ENCODE assay signal across 9 cellular contexts in genomic region chr12:49365542-49365941, GRCh38. TPM values are rescaled to one million over a fixed set of nuclear protein-coding genes. Genes with fewer than 3 reads are reported as not detected.
DNase-seq lines count a peak whose midpoint lies in the region; ATAC-seq and TF ChIP-seq lines count a peak whose summit lies in the region.
"Had no signal": no experiment of that assay in that cellular context is flagged by ENCODE, and none has a peak within 500 bp of the region (broad histone marks: within the 10 kb centered on the region; RNA-seq: fewer than 3 reads in every experiment).

No MANE protein-coding gene starts in this region.

- peak overlapping the region; percentile 92 for H3K27ac ChIP-seq in Panc1 (ENCODE audit: low read length)

- peaks cover 2% of the 10 kb centered on the region for H3K36me3 Mint-ChIP-seq in activated CD4-positive, alpha-beta memory T cell treated with anti-CD3 and anti-CD28 coated beads, Interleukin-2, amount 10 ng/mL, durations not matched to agents 7 days and 5 days (ENCODE audit: low read depth)
- H3K36me3 Mint-ChIP-seq in activated CD4-positive, alpha-beta memory T cell treated with anti-CD3 and anti-CD28 coated beads for 36 hours: no peaks in the 10 kb centered on the region
- no peaks in the 10 kb centered on the region for H3K36me3 Mint-ChIP-seq in endothelial cell (ENCODE audit: low read depth, unreplicated experiment)

- peak overlapping the region; percentile 96 for H3K4me3 Mint-ChIP-seq in activated CD4-positive, alpha-beta memory T cell treated with anti-CD3 and anti-CD28 coated beads, Interleukin-2, amount 10 ng/mL, durations not matched to agents 7 days and 5 days
- H3K4me3 Mint-ChIP-seq in activated CD4-positive, alpha-beta memory T cell treated with anti-CD3 and anti-CD28 coated beads for 36 hours: no peak overlapping the region
- peak overlapping the region; percentile 65 for H3K4me3 Mint-ChIP-seq in endothelial cell (ENCODE audit: unreplicated experiment)

- intact Hi-C loops in activated CD4-positive, alpha-beta memory T cell treated with anti-CD3 and anti-CD28 coated beads for 36 hours (cut with micrococcal nuclease): loop anchor here (5.0 kb wide), 2 partner anchors 87 to 257 kb away; partner anchors contain the start of gene PRPF40B
- intact Hi-C loops in Panc1 (cut with micrococcal nuclease; ENCODE audit: unreplicated experiment): no loop called here

- peaks cover 10% of the 10 kb centered on the region for H3K27me3 Mint-ChIP-seq in activated CD4-positive, alpha-beta memory T cell treated with anti-CD3 and anti-CD28 coated beads, Interleukin-2, amount 10 ng/mL, durations not matched to agents 7 days and 5 days
- peaks cover 4% of the 10 kb centered on the region for H3K27me3 Mint-ChIP-seq in activated CD4-positive, alpha-beta memory T cell treated with anti-CD3 and anti-CD28 coated beads for 36 hours
- peaks cover 6% of the 10 kb centered on the region for H3K27me3 Mint-ChIP-seq in endothelial cell (ENCODE audit: unreplicated experiment)

- H3K9ac ChIP-seq in skeletal muscle satellite cell (ENCODE audit: low read depth, low read length): peak overlapping the region; percentile 99

- no peak for TF ChIP-seq CTCF in Panc1 (IDR thresholded peaks at IDR 0.05)
- TF ChIP-seq CTCF in endothelial cell (IDR thresholded peaks at IDR 0.05; ENCODE audit: unreplicated experiment): no peak

- H3K4me2 ChIP-seq in skeletal muscle satellite cell (ENCODE audit: low read length): peak overlapping the region; percentile 86

- H3K9me3 ChIP-seq in Panc1 (ENCODE audit: control insufficient read depth, insufficient read depth, low read depth, low read length): no peaks in the 10 kb centered on the region
- no peaks in the 10 kb centered on the region for H3K9me3 ChIP-seq in skeletal muscle satellite cell (replicated peaks; ENCODE audit: low read length)

- H3K9me3 Mint-ChIP-seq in activated CD4-positive, alpha-beta memory T cell treated with anti-CD3 and anti-CD28 coated beads, Interleukin-2, amount 10 ng/mL, durations not matched to agents 7 days and 5 days: no peaks in the 10 kb centered on the region
- no peaks in the 10 kb centered on the region for H3K9me3 Mint-ChIP-seq in activated CD4-positive, alpha-beta memory T cell treated with anti-CD3 and anti-CD28 coated beads for 36 hours
- no peaks in the 10 kb centered on the region for H3K9me3 Mint-ChIP-seq in endothelial cell (ENCODE audit: unreplicated experiment)

- CTCF ChIA-PET in activated CD4-positive, alpha-beta memory T cell treated with anti-CD3 and anti-CD28 coated beads, Interleukin-2, amount 10 ng/mL, durations not matched to agents 7 days and 5 days (lab: Charles Lee): interaction anchor here (2.4 to 6.2 kb wide), 4 partner anchors 8 to 149 kb away, joined by 12 to 74 read pairs (median 22); partner anchors contain the start of gene DNAJC22
- CTCF ChIA-PET in activated CD4-positive, alpha-beta memory T cell treated with anti-CD3 and anti-CD28 coated beads for 36 hours (lab: Charles Lee): interaction anchor here (0.7 to 11.5 kb wide), 8 partner anchors 9 to 258 kb away, joined by 3 to 428 read pairs (median 11); partner anchors contain the start of genes DNAJC22 and PRPF40B
- CTCF ChIA-PET in Panc1 (lab: Charles Lee): no interaction called here

- peaks cover 28% of the 10 kb centered on the region for H3K4me1 Mint-ChIP-seq in activated CD4-positive, alpha-beta memory T cell treated with anti-CD3 and anti-CD28 coated beads, Interleukin-2, amount 10 ng/mL, durations not matched to agents 7 days and 5 days
- H3K4me1 Mint-ChIP-seq in activated CD4-positive, alpha-beta memory T cell treated with anti-CD3 and anti-CD28 coated beads for 36 hours (ENCODE audit: low read depth): peaks cover 23% of the 10 kb centered on the region
- peaks cover 25% of the 10 kb centered on the region for H3K4me1 Mint-ChIP-seq in endothelial cell (ENCODE audit: unreplicated experiment)

- DNase-seq in activated CD4-positive, alpha-beta memory T cell treated with anti-CD3 and anti-CD28 coated beads, Interleukin-2, amount 10 ng/mL, durations not matched to agents 7 days and 5 days: no peak
- no peak for DNase-seq in activated CD4-positive, alpha-beta memory T cell treated with anti-CD3 and anti-CD28 coated beads for 36 hours
- DNase-seq in Panc1 (ENCODE audit: low read depth, low spot score) (no peak), endothelial cell (ENCODE audit: low spot score) (no peak), globus pallidus (ENCODE audit: low spot score) (no peak), cerebellar cortex (ENCODE audit: low spot score) (no peak)

- H3K4me1 ChIP-seq in Panc1 (ENCODE audit: control insufficient read depth, insufficient read depth, low read length) (peaks cover 18% of the 10 kb centered on the region), skeletal muscle satellite cell (ENCODE audit: control insufficient read depth, insufficient read depth, low read length) (peaks cover 41% of the 10 kb centered on the region)

- ATAC-seq in Panc1 (no peak), GM19467 (IDR thresholded peaks at IDR 0.05; ENCODE audit: unreplicated experiment) (no peak)

- H3K4me3 ChIP-seq in Panc1 (ENCODE audit: low read depth in 2 of 2, low read length in 2 of 2): peak overlapping the region in 1 of 2 experiments; percentile 78; a peak in 1 of 4 replicates
- H3K4me3 ChIP-seq in skeletal muscle satellite cell (ENCODE audit: low read length): no peak overlapping the region

- H3K36me3 ChIP-seq in Panc1 (ENCODE audit: control insufficient read depth, insufficient read depth, low read length) (no peaks in the 10 kb centered on the region; the same call in 1 of the 2 replicates), skeletal muscle satellite cell (ENCODE audit: insufficient read depth, low read length) (no peaks in the 10 kb centered on the region)

- H3K27ac Mint-ChIP-seq in activated CD4-positive, alpha-beta memory T cell treated with anti-CD3 and anti-CD28 coated beads, Interleukin-2, amount 10 ng/mL, durations not matched to agents 7 days and 5 days: no peak overlapping the region
- H3K27ac Mint-ChIP-seq in activated CD4-positive, alpha-beta memory T cell treated with anti-CD3 and anti-CD28 coated beads for 36 hours: no peak overlapping the region
- no peak overlapping the region for H3K27ac Mint-ChIP-seq in endothelial cell (ENCODE audit: unreplicated experiment)

- H3K27me3 ChIP-seq in Panc1 (ENCODE audit: control insufficient read depth, insufficient read depth, low read length) (no peaks in the 10 kb centered on the region), skeletal muscle satellite cell (ENCODE audit: control insufficient read depth, insufficient read depth, low read length) (no peaks in the 10 kb centered on the region)

- POLR2A ChIA-PET in activated CD4-positive, alpha-beta memory T cell treated with anti-CD3 and anti-CD28 coated beads, Interleukin-2, amount 10 ng/mL, durations not matched to agents 7 days and 5 days (lab: Charles Lee): interaction anchor here (1.1 to 2.9 kb wide), 13 partner anchors 8 to 296 kb away, joined by 3 to 44 read pairs (median 12); partner anchors contain the start of genes DNAJC22, KCNH3, MCRS1 and PRPF40B
- POLR2A ChIA-PET in activated CD4-positive, alpha-beta memory T cell treated with anti-CD3 and anti-CD28 coated beads for 36 hours (lab: Charles Lee): interaction anchor here (0.5 to 2.2 kb wide), 4 partner anchors 19 to 258 kb away, joined by 3 to 12 read pairs (median 10); partner anchors contain the start of genes DNAJC22, PRPF40B and TROAP
- POLR2A ChIA-PET in Panc1 (lab: Charles Lee): interaction anchor here (0.6 kb wide), 1 partner anchor 215 kb away, joined by 3 read pairs; no protein-coding TSS in a partner anchor

- BruUV-seq in Panc1 (replicated peaks; lab: Mats Ljungman, UMichigan): no TSS peak

- in situ Hi-C loops in Panc1 (cut with HindIII; ENCODE audit: low pct_unique_long_range_greater_than_20kb, low sequenced_read_pairs): loop anchor here (25.0 kb wide), 1 partner anchor 147 kb away; no protein-coding TSS in a partner anchor

RNA-seq across cellular contexts. Expression of gene SPATS2, which starts 1.7 kb away (rescaled TPM):
- 10 to 100 TPM; 12.3 to 15.6 TPM for total RNA-seq in activated CD4-positive, alpha-beta memory T cell treated with anti-CD3 and anti-CD28 coated beads, Interleukin-2, amount 10 ng/mL, durations not matched to agents 7 days and 5 days
- total RNA-seq in activated CD4-positive, alpha-beta memory T cell treated with anti-CD3 and anti-CD28 coated beads for 36 hours: 10 to 100 TPM in 1 of 2 experiments, 1 to 10 TPM in 1; 9.7 to 12.9 TPM
- total RNA-seq in Panc1 (2021; ENCODE audit: unreplicated experiment) (56.3 TPM), endothelial cell (ENCODE audit: unreplicated experiment) (37.3 TPM)
- polyA plus RNA-seq in Panc1 (2012; ENCODE audit: insufficient read length): 36.5 TPM
- 15.7 and 21.3 TPM in 2 replicates for total RNA-seq in skeletal muscle satellite cell (2012; rRNA removed)

RNA-seq across cellular contexts. Expression of gene DNAJC22, which starts 18.9 kb away (rescaled TPM):
- total RNA-seq in activated CD4-positive, alpha-beta memory T cell treated with anti-CD3 and anti-CD28 coated beads, Interleukin-2, amount 10 ng/mL, durations not matched to agents 7 days and 5 days: under 1 TPM in 1 of 2 experiments, not detected in 1; 0.05 TPM
- under 1 TPM in 1 of 2 experiments, not detected in 1; 0.10 TPM for total RNA-seq in activated CD4-positive, alpha-beta memory T cell treated with anti-CD3 and anti-CD28 coated beads for 36 hours
- total RNA-seq in Panc1 (2021; ENCODE audit: unreplicated experiment): 1.9 TPM
- 0.69 TPM for polyA plus RNA-seq in Panc1 (2012; ENCODE audit: insufficient read length)
- total RNA-seq in endothelial cell (ENCODE audit: unreplicated experiment): 1.8 TPM
- total RNA-seq in skeletal muscle satellite cell (2012; rRNA removed): 0.25 and 0.66 TPM in 2 replicates

RNA-seq across cellular contexts. Expression of gene C1QL4, which starts 28.6 kb away (rescaled TPM):
- not detected for total RNA-seq in activated CD4-positive, alpha-beta memory T cell treated with anti-CD3 and anti-CD28 coated beads, Interleukin-2, amount 10 ng/mL, durations not matched to agents 7 days and 5 days
- total RNA-seq in activated CD4-positive, alpha-beta memory T cell treated with anti-CD3 and anti-CD28 coated beads for 36 hours: not detected
- 2.1 TPM for total RNA-seq in Panc1 (2021; ENCODE audit: unreplicated experiment)
- polyA plus RNA-seq in Panc1 (2012; ENCODE audit: insufficient read length): 3.2 TPM
- not detected for total RNA-seq in endothelial cell (ENCODE audit: unreplicated experiment)
- 0.22 TPM in 1 of 2 replicates, not detected in the other for total RNA-seq in skeletal muscle satellite cell (2012; rRNA removed)
- total RNA-seq: lung microvascular endothelial cell had no signal

RNA-seq across cellular contexts. Expression of gene TROAP, which starts 42.5 kb away (rescaled TPM):
- total RNA-seq in activated CD4-positive, alpha-beta memory T cell treated with anti-CD3 and anti-CD28 coated beads, Interleukin-2, amount 10 ng/mL, durations not matched to agents 7 days and 5 days: 10 to 100 TPM; 75.1 to 79.5 TPM
- 10 to 100 TPM; 57.7 to 64.9 TPM for total RNA-seq in activated CD4-positive, alpha-beta memory T cell treated with anti-CD3 and anti-CD28 coated beads for 36 hours
- total RNA-seq in Panc1 (2021; ENCODE audit: unreplicated experiment): 50.0 TPM
- 17.3 TPM for polyA plus RNA-seq in Panc1 (2012; ENCODE audit: insufficient read length)
- total RNA-seq in endothelial cell (ENCODE audit: unreplicated experiment): 12.4 TPM
- total RNA-seq in skeletal muscle satellite cell (2012; rRNA removed): 7.0 and 7.6 TPM in 2 replicates
